In genomic region chr7:110835889-110836288, GRCh38 we compare ENCODE assay signal across 14 cellular contexts.
DNase-seq lines count a peak whose midpoint lies in the region; ATAC-seq and TF ChIP-seq lines count a peak whose summit lies in the region.
"Had no signal": no experiment of that assay in that cellular context is flagged by ENCODE, and none has a peak within 500 bp of the region (broad histone marks: within the 10 kb centered on the region; RNA-seq: fewer than 3 reads in every experiment).

No MANE protein-coding gene starts in this region.

- 35% methylated on average over 1 of the region's 1 CpG for WGBS in mammary epithelial cell (ENCODE audit: low coverage, missing lambda C conversion rate)
- 80% methylated on average over 1 of the region's 1 CpG for WGBS in hepatocyte (ENCODE audit: low lambda C conversion rate, missing lambda C conversion rate)

- intact Hi-C loops in MCF 10A (cut with micrococcal nuclease) (no loop called here), mammary epithelial cell (cut with micrococcal nuclease) (no loop called here)

- H3K27ac ChIP-seq in mammary epithelial cell (ENCODE audit: insufficient read depth, low read depth, low read length) (no peak overlapping the region), hepatocyte (peak overlapping the region; percentile 5)

- H3K4me1 Mint-ChIP-seq in MCF 10A (ENCODE audit: insufficient read depth, unreplicated experiment) = peaks cover 6% of the 10 kb centered on the region

- in situ Hi-C loops in mammary epithelial cell (cut with MboI; ENCODE audit: low sequenced_read_pairs in 2 of 2) = no loop called here

- dilution Hi-C loops in mammary epithelial cell (cut with HindIII; ENCODE audit: low sequenced_read_pairs) = no loop called here

- no peaks in the 10 kb centered on the region for H3K27me3 Mint-ChIP-seq in MCF 10A (ENCODE audit: insufficient read depth, unreplicated experiment)
- H3K27me3 Mint-ChIP-seq: CD4-positive, alpha-beta memory T cell had no signal

- no peak for TF ChIP-seq CTCF in MCF 10A (IDR thresholded peaks at IDR 0.05; ENCODE audit: unreplicated experiment)
- TF ChIP-seq CTCF in mammary epithelial cell (conservative IDR thresholded peaks at IDR 0.05 in 1 of 2, IDR thresholded peaks at IDR 0.05 in 1 of 2; ENCODE audit: extremely low read depth in 1 of 2, insufficient read depth in 1 of 2, low read depth in 1 of 2, low read length in 2 of 2) = no peak
- TF ChIP-seq CTCF in hepatocyte (IDR thresholded peaks at IDR 0.05; ENCODE audit: poor library complexity) = no peak

- H3K9me3 Mint-ChIP-seq in MCF 10A (ENCODE audit: unreplicated experiment) = peaks cover 7% of the 10 kb centered on the region
- H3K9me3 Mint-ChIP-seq: HFFc6 had no signal

- no peaks in the 10 kb centered on the region for H3K4me1 ChIP-seq in mammary epithelial cell (ENCODE audit: insufficient read depth, low read length)
- peaks cover 2% of the 10 kb centered on the region for H3K4me1 ChIP-seq in hepatocyte (ENCODE audit: insufficient read depth)
- H3K4me1 ChIP-seq: HAP-1 had no signal

- no peaks in the 10 kb centered on the region for H3K9me3 ChIP-seq in mammary epithelial cell (replicated peaks; ENCODE audit: insufficient read depth, low read length)
- H3K9me3 ChIP-seq in hepatocyte (ENCODE audit: low read depth) = no peaks in the 10 kb centered on the region
- H3K9me3 ChIP-seq: HAP-1 had no signal

- H3K79me2 ChIP-seq in mammary epithelial cell (ENCODE audit: insufficient read depth, low read length) (no peaks in the 10 kb centered on the region), hepatocyte (no peaks in the 10 kb centered on the region)

- peaks cover 5% of the 10 kb centered on the region for H3K36me3 Mint-ChIP-seq in MCF 10A (ENCODE audit: insufficient read depth, unreplicated experiment)
- H3K36me3 Mint-ChIP-seq: CD4-positive, alpha-beta memory T cell had no signal

- peak overlapping the region; percentile 28 for H3K27ac Mint-ChIP-seq in MCF 10A (ENCODE audit: low read depth, unreplicated experiment)
- H3K27ac Mint-ChIP-seq: HFFc6 had no signal

- POLR2A ChIA-PET in MCF 10A (lab: Yijun Ruan, JAX) = no interaction called here

- no TSS peak for BruUV-seq in MCF 10A (replicated peaks; lab: Mats Ljungman, UMichigan)
- no TSS peak for BruUV-seq in mammary epithelial cell (replicated peaks; lab: Mats Ljungman, UMichigan)

- ATAC-seq in HG03045 (IDR thresholded peaks at IDR 0.05; ENCODE audit: unreplicated experiment) = no peak

- H2AFZ ChIP-seq in mammary epithelial cell (ENCODE audit: low read depth, low read length) (no peak overlapping the region), hepatocyte (no peak overlapping the region)

- no peaks in the 10 kb centered on the region for H3K9me2 ChIP-seq in hepatocyte (replicated peaks; ENCODE audit: insufficient read depth)

- no peak overlapping the region for H3K9ac ChIP-seq in mammary epithelial cell (ENCODE audit: insufficient read depth, low read length)

- no peaks in the 10 kb centered on the region for H3K27me3 ChIP-seq in mammary epithelial cell (ENCODE audit: insufficient read depth, low read length)
- no peaks in the 10 kb centered on the region for H3K27me3 ChIP-seq in hepatocyte

- H3K36me3 ChIP-seq in mammary epithelial cell (ENCODE audit: insufficient read depth, low read length) = no peaks in the 10 kb centered on the region
- no peaks in the 10 kb centered on the region for H3K36me3 ChIP-seq in hepatocyte (replicated peaks; ENCODE audit: insufficient read depth, low read depth)
- H3K36me3 ChIP-seq: HAP-1 had no signal

- H3K4me3 ChIP-seq in mammary epithelial cell (replicated peaks in 1 of 3; ENCODE audit: insufficient read depth in 1 of 3, low read depth in 2 of 3, low read length in 3 of 3) = no peak overlapping the region
- H3K4me3 ChIP-seq in hepatocyte = no peak overlapping the region
- H3K4me3 ChIP-seq: HAP-1 had no signal

- CTCF ChIA-PET in MCF 10A (lab: Yijun Ruan, JAX) = interaction anchor here (0.6 to 0.7 kb wide), 4 partner anchors 80 to 746 kb away, joined by 3 to 6 read pairs (median 4); no protein-coding TSS in a partner anchor
- CTCF ChIA-PET in mammary epithelial cell (lab: Charles Lee; ENCODE audit: low non-redundant PET) = no interaction called here

- H3K4me2 ChIP-seq in mammary epithelial cell (ENCODE audit: insufficient read depth, low read depth, low read length) (no peak overlapping the region), hepatocyte (no peak overlapping the region)

- H4K20me1 ChIP-seq in mammary epithelial cell (ENCODE audit: insufficient read depth, low read length) = no peaks in the 10 kb centered on the region
- no peaks in the 10 kb centered on the region for H4K20me1 ChIP-seq in hepatocyte (ENCODE audit: insufficient read depth, poor library complexity, severe bottlenecking)

- H3K4me3 Mint-ChIP-seq in MCF 10A (ENCODE audit: unreplicated experiment) = no peak overlapping the region
- H3K4me3 Mint-ChIP-seq: CD4-positive, alpha-beta memory T cell; HFFc6 had no signal

- DNase-seq in MCF 10A (ENCODE audit: unreplicated experiment) = no peak
- no peak for DNase-seq in mammary epithelial cell
- peak; percentile 11 for DNase-seq in amniotic epithelial cell (ENCODE audit: low read depth)
- DNase-seq in hepatocyte (ENCODE audit: low spot score) = peak; percentile 10
- DNase-seq in superior temporal gyrus (ENCODE audit: extremely low spot score) = no peak
- no peak for DNase-seq in NCI-H1436 treated with DMSO at 0.1 percent for 48 hours (lab: John Stamatoyannopoulos, UW)
- DNase-seq: Calu3, DMS79 treated with DMSO at 0.1 percent for 48 hours, GF-D8, GOT3, HFFc6 had no signal

Comparison
In these comparisons a context has a peak if more than half of its experiments do, and no peak if none do; other contexts are left out.
1. DNase-seq: peak in amniotic epithelial cell (single experiment) and hepatocyte (single experiment); none in MCF 10A (single experiment), mammary epithelial cell (single experiment), superior temporal gyrus (single experiment) and NCI-H1436 treated with DMSO at 0.1 percent for 48 hours (single experiment).